In the genomic region with DNA sequence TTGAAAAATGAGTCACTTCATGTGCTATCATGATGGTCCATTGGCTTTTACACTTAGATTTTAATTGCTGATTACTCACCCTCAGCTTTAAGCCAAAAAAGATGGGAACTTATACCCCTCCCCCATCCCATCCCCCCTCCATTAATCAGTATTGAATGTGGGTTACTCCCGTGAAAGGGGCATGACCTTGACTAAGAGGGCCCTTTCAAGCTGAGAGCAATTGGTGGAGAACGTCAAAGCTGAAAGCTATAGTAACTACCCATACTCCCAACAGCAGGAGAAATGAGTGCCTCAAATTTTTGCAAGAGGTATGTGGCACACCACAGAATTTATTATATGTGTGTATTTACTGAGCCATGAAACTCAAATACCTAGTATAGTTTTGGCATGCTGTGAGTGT, we compare ENCODE assay signal across 17 cellular contexts.
"Had no signal": no experiment of that assay in that cellular context is flagged by ENCODE, and none has a peak within 500 bp of the region (broad histone marks: within the 10 kb centered on the region; RNA-seq: fewer than 3 reads in every experiment).

No MANE protein-coding gene starts in this region.

- H3K4me1 ChIP-seq: foreskin keratinocyte, lower lobe of right lung, thyroid gland had no signal

- DNase-seq: activated CD4-positive, alpha-beta T cell treated with anti-CD3 and anti-CD28 coated beads for 48 hours; activated CD8-positive, alpha-beta memory T cell treated with anti-CD3 and anti-CD28 coated beads, Interleukin-2, amount 50 U/mL, for 48 hours; activated CD8-positive, alpha-beta T cell treated with anti-CD3 and anti-CD28 coated beads, Interleukin-2, amount 10 ng/mL, durations not matched to agents 7 days and 5 days; activated gamma-delta T cell; activated T-cell treated with anti-CD3 and anti-CD28 coated beads, Interleukin-2, amount 50 U/mL, for 72 hours; cortex of kidney; effector CD4-positive, alpha-beta T cell; foreskin keratinocyte; left cardiac atrium; lower lobe of right lung; midbrain; ovary; sigmoid colon; thyroid gland had no signal

- H3K36me3 ChIP-seq: lower lobe of right lung, ovary, sigmoid colon, thyroid gland had no signal

- H3K4me3 ChIP-seq: lower lobe of right lung, ovary, sigmoid colon, thyroid gland had no signal

- H3K9me3 ChIP-seq: ovary, sigmoid colon, thyroid gland had no signal

- H3K27ac ChIP-seq: foreskin keratinocyte, lower lobe of right lung, ovary, sigmoid colon, thyroid gland had no signal

- H3K27me3 ChIP-seq: foreskin keratinocyte, ovary, sigmoid colon, thyroid gland had no signal

- ATAC-seq: activated CD8-positive, alpha-beta T cell treated with anti-CD3 and anti-CD28 coated beads, Interleukin-2, amount 10 ng/mL, durations not matched to agents 7 days and 5 days; activated naive CD4-positive, alpha-beta T cell treated with anti-CD3 and anti-CD28 coated beads, Interleukin-2, amount 50 U/mL, for 72 hours; activated T-cell treated with anti-CD3 and anti-CD28 coated beads, Interleukin-2, amount 50 U/mL, for 72 hours; foreskin keratinocyte; left cardiac atrium; lower lobe of right lung; stimulated activated memory B cell treated with anti-CD40 and anti-IgM and Interleukin-4, amounts not matched to agents 10 μg/mL and 1 μg/mL and 100 μg/mL, for 72 hours; WTC11 had no signal
